ENCODE assay signal across 1 cellular context in genomic region chr6:79234150-79235022, GRCh38.
A peak's percentile ranks its signal among the peaks of the same experiment; 100 is the strongest.
TF ChIP-seq lines count a peak whose summit lies in the region.

HMGN3 (minus strand) TSS chr6:79234682.

TF ChIP-seq in HepG2, 621 proteins besides CTCF, POLR2A, EP300 and RAD21 (continued from another document and continues in another):
- TF ChIP-seq ZNF580 (CRISPR knock-in tag; IDR thresholded peaks at IDR 0.05; ENCODE audit: borderline replicate concordance, low read depth) (peak; percentile 51; the same call in 1 of the 2 replicates), ATAD3A (CRISPR knock-in tag; IDR thresholded peaks at IDR 0.05) (no peak), ZNF574 (CRISPR knock-in tag; IDR thresholded peaks at IDR 0.05) (peak; percentile 69), SMC3 (IDR thresholded peaks at IDR 0.05; ENCODE audit: low read length) (no peak), ZNF770 (CRISPR knock-in tag; IDR thresholded peaks at IDR 0.05) (0 out of 2 replicates have a peak, but pooled peaks have one; percentile 47), ZNF296 (CRISPR knock-in tag; conservative IDR thresholded peaks at IDR 0.05) (no peak), RFXAP (CRISPR knock-in tag; IDR thresholded peaks at IDR 0.05; ENCODE audit: borderline replicate concordance) (peak; percentile 95), ZNF333 (CRISPR knock-in tag; IDR thresholded peaks at IDR 0.05; ENCODE audit: borderline replicate concordance) (no peak), ZNF414 (CRISPR knock-in tag; IDR thresholded peaks at IDR 0.05) (no peak), ZFP41 (CRISPR knock-in tag; IDR thresholded peaks at IDR 0.05; ENCODE audit: borderline replicate concordance) (peak; percentile 74; the same call in 1 of the 2 replicates), ZNF570 (CRISPR knock-in tag; IDR thresholded peaks at IDR 0.05; ENCODE audit: borderline replicate concordance) (no peak), PREB (CRISPR knock-in tag; IDR thresholded peaks at IDR 0.05) (no peak), ZNF607 (CRISPR knock-in tag; IDR thresholded peaks at IDR 0.05; ENCODE audit: borderline replicate concordance) (peak; percentile 92; the same call in 1 of the 2 replicates), PRDM10 (CRISPR knock-in tag; IDR thresholded peaks at IDR 0.05; ENCODE audit: low read depth) (peak; percentile 50; the same call in 1 of the 2 replicates), ZNF781 (CRISPR knock-in tag; IDR thresholded peaks at IDR 0.05; ENCODE audit: borderline replicate concordance, not compliant biosample characterization) (peak; percentile 81), ZNF558 (CRISPR knock-in tag; IDR thresholded peaks at IDR 0.05; ENCODE audit: borderline replicate concordance) (no peak; the same call in 1 of the 2 replicates), ZBTB26 (CRISPR knock-in tag; IDR thresholded peaks at IDR 0.05; ENCODE audit: borderline replicate concordance) (peak; percentile 63; the same call in 1 of the 2 replicates), THAP7 (CRISPR knock-in tag; IDR thresholded peaks at IDR 0.05) (no peak), ZNF878 (CRISPR knock-in tag; IDR thresholded peaks at IDR 0.05) (peak; percentile 85; the same call in 1 of the 2 replicates), HNRNPL (IDR thresholded peaks at IDR 0.05; ENCODE audit: low read depth, low read length) (no peak), ELF4 (CRISPR knock-in tag; IDR thresholded peaks at IDR 0.05; ENCODE audit: borderline replicate concordance) (peak; percentile 61; the same call in 1 of the 2 replicates), ZNF747 (CRISPR knock-in tag; IDR thresholded peaks at IDR 0.05; ENCODE audit: borderline replicate concordance) (peak; percentile 93), ZNF256 (CRISPR knock-in tag; conservative IDR thresholded peaks at IDR 0.05) (peak; percentile 91), ASH2L (IDR thresholded peaks at IDR 0.05; ENCODE audit: insufficient read length, low read depth, low read length) (peak; percentile 82), ZNF83 (CRISPR knock-in tag; IDR thresholded peaks at IDR 0.05; ENCODE audit: borderline replicate concordance) (peak; percentile 88; the same call in 1 of the 2 replicates), GABPA (IDR thresholded peaks at IDR 0.05; ENCODE audit: low read depth, low read length) (no peak), GABPA (CRISPR knock-in tag; IDR thresholded peaks at IDR 0.05; ENCODE audit: low read depth) (no peak), HNF4G (IDR thresholded peaks at IDR 0.05; ENCODE audit: borderline replicate concordance, low read depth, low read length) (no peak), HNF4G (CRISPR knock-in tag; IDR thresholded peaks at IDR 0.05; ENCODE audit: borderline replicate concordance, low read depth) (no peak), GABPB1 (CRISPR knock-in tag; IDR thresholded peaks at IDR 0.05) (peak; percentile 76), CEBPB (IDR thresholded peaks at IDR 0.05; ENCODE audit: borderline replicate concordance, low read depth, low read length) (no peak), ZNF652 (CRISPR knock-in tag; IDR thresholded peaks at IDR 0.05; ENCODE audit: borderline replicate concordance, low read depth) (no peak), RFX3 (CRISPR knock-in tag; IDR thresholded peaks at IDR 0.05) (no peak), ZSCAN12 (CRISPR knock-in tag; IDR thresholded peaks at IDR 0.05) (peak; percentile 67; the same call in 1 of the 2 replicates), HMGXB4 (CRISPR knock-in tag; IDR thresholded peaks at IDR 0.05; ENCODE audit: borderline replicate concordance in 1 of 2, low read depth in 1 of 2) (peak; percentile 70 to 78; a peak in 3 of 4 replicates), ZFX (CRISPR knock-in tag; IDR thresholded peaks at IDR 0.05; ENCODE audit: low read depth) (peak; percentile 19; the same call in 1 of the 2 replicates), ZFYVE20 (CRISPR knock-in tag; IDR thresholded peaks at IDR 0.05; ENCODE audit: borderline replicate concordance, low read depth) (no peak), ZFP36L1 (CRISPR knock-in tag; IDR thresholded peaks at IDR 0.05) (peak; percentile 93; the same call in 1 of the 2 replicates), ZFP91 (CRISPR knock-in tag; IDR thresholded peaks at IDR 0.05; ENCODE audit: borderline replicate concordance) (peak; percentile 53; the same call in 1 of the 2 replicates), ZBTB39 (CRISPR knock-in tag; IDR thresholded peaks at IDR 0.05) (no peak), ZFP36 (IDR thresholded peaks at IDR 0.05; ENCODE audit: borderline replicate concordance, low read depth, low read length, partially characterized antibody) (no peak), ZNF547 (CRISPR knock-in tag; IDR thresholded peaks at IDR 0.05) (peak; percentile 44; the same call in 1 of the 2 replicates)
